ENCODE assay signal across 8 cellular contexts in genomic region chr9:107751522-107752235, GRCh38.
DNase-seq lines count a peak whose midpoint lies in the region; ATAC-seq and TF ChIP-seq lines count a peak whose summit lies in the region.

No MANE protein-coding gene starts in this region.

- no peak overlapping the region for H3K4me3 Mint-ChIP-seq in naive thymus-derived CD8-positive, alpha-beta T cell
- no peak overlapping the region for H3K4me3 Mint-ChIP-seq in T-cell

- H3K27me3 Mint-ChIP-seq in naive thymus-derived CD8-positive, alpha-beta T cell: no peaks in the 10 kb centered on the region
- no peaks in the 10 kb centered on the region for H3K27me3 Mint-ChIP-seq in T-cell

- POLR2A ChIA-PET in naive thymus-derived CD8-positive, alpha-beta T cell (lab: Charles Lee): no interaction called here
- POLR2A ChIA-PET in T-cell (lab: Charles Lee): no interaction called here

- peak overlapping the region in 8 of 10 donors; percentile 66 to 84 (median 78) for H3K27ac ChIP-seq in heart right ventricle
- H3K27ac ChIP-seq in mammary epithelial cell (ENCODE audit: insufficient read depth, low read depth, low read length): peak overlapping the region; percentile 60
- peak overlapping the region; percentile 85 for H3K27ac ChIP-seq in muscle layer of duodenum (ENCODE audit: low read length)

- H3K27me3 ChIP-seq in heart right ventricle (no peaks in the 10 kb centered on the region), mammary epithelial cell (ENCODE audit: insufficient read depth, low read length) (no peaks in the 10 kb centered on the region), muscle layer of duodenum (ENCODE audit: low read depth, low read length) (no peaks in the 10 kb centered on the region)

- DNase-seq in heart right ventricle (no peak), Right ventricle myocardium superior (no peak), mammary epithelial cell (peak; percentile 81), T-cell (no peak), mesenteric fat pad (ENCODE audit: low spot score) (no peak)
- DNase-seq in naive thymus-derived CD8-positive, alpha-beta T cell: no peak

- dilution Hi-C loops in mammary epithelial cell (cut with HindIII; ENCODE audit: low sequenced_read_pairs): no loop called here

- ATAC-seq in heart right ventricle (peak in 2 of 8 donors; percentile 21 to 23), Right ventricle myocardium superior (ENCODE audit: poor library complexity) (no peak), HG03354 (IDR thresholded peaks at IDR 0.05; ENCODE audit: poor library complexity, severe bottlenecking, unreplicated experiment) (peak; percentile 77), T-cell (replicated peaks in 1 of 4) (no peak)
- no peak for ATAC-seq in naive thymus-derived CD8-positive, alpha-beta T cell

- no peaks in the 10 kb centered on the region for H3K79me2 ChIP-seq in mammary epithelial cell (ENCODE audit: insufficient read depth, low read length)

- CTCF ChIA-PET in mammary epithelial cell (lab: Charles Lee; ENCODE audit: low non-redundant PET): interaction anchor here (0.6 kb wide), 1 partner anchor 59 kb away, joined by 8 read pairs; no protein-coding TSS in a partner anchor
- CTCF ChIA-PET in T-cell (lab: Charles Lee): no interaction called here

- no TSS peak for BruUV-seq in mammary epithelial cell (replicated peaks; lab: Mats Ljungman, UMichigan)

- H3K9me3 ChIP-seq in heart right ventricle (no peaks in the 10 kb centered on the region), mammary epithelial cell (replicated peaks; ENCODE audit: insufficient read depth, low read length) (no peaks in the 10 kb centered on the region), muscle layer of duodenum (ENCODE audit: control insufficient read depth in 1 of 2, low read length in 2 of 2) (no peaks in the 10 kb centered on the region)

- H4K20me1 ChIP-seq in mammary epithelial cell (ENCODE audit: insufficient read depth, low read length): no peaks in the 10 kb centered on the region

- H3K9me3 Mint-ChIP-seq in naive thymus-derived CD8-positive, alpha-beta T cell: peaks cover 0 to 3% (median 0%) of the 10 kb centered on the region in 9 donors
- peaks cover 0 to 13% (median 0%) of the 10 kb centered on the region in 3 donors for H3K9me3 Mint-ChIP-seq in T-cell

- no peaks in the 10 kb centered on the region for H3K36me3 ChIP-seq in heart right ventricle
- H3K36me3 ChIP-seq in mammary epithelial cell (ENCODE audit: insufficient read depth, low read length): no peaks in the 10 kb centered on the region
- H3K36me3 ChIP-seq in muscle layer of duodenum (ENCODE audit: control insufficient read depth in 1 of 2, insufficient read depth in 2 of 2, low read length in 2 of 2): peaks cover 0 to 4% of the 10 kb centered on the region in 2 donors

- H3K9ac ChIP-seq in mammary epithelial cell (ENCODE audit: insufficient read depth, low read length): peak overlapping the region; percentile 40

- H2AFZ ChIP-seq in mammary epithelial cell (ENCODE audit: low read depth, low read length): no peak overlapping the region

- H3K4me1 Mint-ChIP-seq in naive thymus-derived CD8-positive, alpha-beta T cell: no peaks in the 10 kb centered on the region
- no peaks in the 10 kb centered on the region for H3K4me1 Mint-ChIP-seq in T-cell

- WGBS in heart right ventricle, 2 donors: 56 to 73% methylated on average over 5 of the region's 5 CpGs
- WGBS in mammary epithelial cell (ENCODE audit: low coverage, missing lambda C conversion rate): 13% methylated on average over 5 of the region's 5 CpGs

- H3K36me3 Mint-ChIP-seq in naive thymus-derived CD8-positive, alpha-beta T cell: no peaks in the 10 kb centered on the region
- no peaks in the 10 kb centered on the region for H3K36me3 Mint-ChIP-seq in T-cell

- TF ChIP-seq CTCF in heart right ventricle (IDR thresholded peaks at IDR 0.05): no peak
- TF ChIP-seq CTCF in mammary epithelial cell (conservative IDR thresholded peaks at IDR 0.05 in 1 of 2, IDR thresholded peaks at IDR 0.05 in 1 of 2; ENCODE audit: extremely low read depth in 1 of 2, insufficient read depth in 1 of 2, low read depth in 1 of 2, low read length in 2 of 2): no peak

- H3K4me2 ChIP-seq in mammary epithelial cell (ENCODE audit: insufficient read depth, low read depth, low read length): peak overlapping the region; percentile 58

- no peak overlapping the region for H3K4me3 ChIP-seq in heart right ventricle
- no peak overlapping the region for H3K4me3 ChIP-seq in mammary epithelial cell (replicated peaks in 1 of 3; ENCODE audit: insufficient read depth in 1 of 3, low read depth in 2 of 3, low read length in 3 of 3)
- H3K4me3 ChIP-seq in muscle layer of duodenum (ENCODE audit: low read depth in 1 of 2, low read length in 2 of 2): no peak overlapping the region

- in situ Hi-C loops in mammary epithelial cell (cut with MboI; ENCODE audit: low sequenced_read_pairs in 2 of 2): no loop called here

- no peak overlapping the region for H3K27ac Mint-ChIP-seq in naive thymus-derived CD8-positive, alpha-beta T cell
- H3K27ac Mint-ChIP-seq in T-cell: no peak overlapping the region

- H3K4me1 ChIP-seq in heart right ventricle: peaks cover 7 to 61% (median 30%) of the 10 kb centered on the region in 9 donors
- H3K4me1 ChIP-seq in mammary epithelial cell (ENCODE audit: insufficient read depth, low read length): peaks cover 45% of the 10 kb centered on the region
- H3K4me1 ChIP-seq in muscle layer of duodenum (ENCODE audit: control insufficient read depth in 1 of 2, insufficient read depth in 2 of 2, low read length in 2 of 2): peaks cover 29 to 31% of the 10 kb centered on the region in 2 donors

- intact Hi-C loops in heart right ventricle (cut with DNase I) (loop anchor here in 3 of 10 donors (5.0 kb wide), 2 partner anchors 114 to 264 kb away; partner anchors contain the start of gene KLF4 (in 1 of the 3)), Right ventricle myocardium superior (cut with DNase I) (no loop called here), mammary epithelial cell (cut with micrococcal nuclease) (loop anchor here (2.0 to 10.0 kb wide), 4 partner anchors 271 to 813 kb away; no protein-coding TSS in a partner anchor)
